Comparison of ENCODE assay signal across 1 cellular context in the genomic region with DNA sequence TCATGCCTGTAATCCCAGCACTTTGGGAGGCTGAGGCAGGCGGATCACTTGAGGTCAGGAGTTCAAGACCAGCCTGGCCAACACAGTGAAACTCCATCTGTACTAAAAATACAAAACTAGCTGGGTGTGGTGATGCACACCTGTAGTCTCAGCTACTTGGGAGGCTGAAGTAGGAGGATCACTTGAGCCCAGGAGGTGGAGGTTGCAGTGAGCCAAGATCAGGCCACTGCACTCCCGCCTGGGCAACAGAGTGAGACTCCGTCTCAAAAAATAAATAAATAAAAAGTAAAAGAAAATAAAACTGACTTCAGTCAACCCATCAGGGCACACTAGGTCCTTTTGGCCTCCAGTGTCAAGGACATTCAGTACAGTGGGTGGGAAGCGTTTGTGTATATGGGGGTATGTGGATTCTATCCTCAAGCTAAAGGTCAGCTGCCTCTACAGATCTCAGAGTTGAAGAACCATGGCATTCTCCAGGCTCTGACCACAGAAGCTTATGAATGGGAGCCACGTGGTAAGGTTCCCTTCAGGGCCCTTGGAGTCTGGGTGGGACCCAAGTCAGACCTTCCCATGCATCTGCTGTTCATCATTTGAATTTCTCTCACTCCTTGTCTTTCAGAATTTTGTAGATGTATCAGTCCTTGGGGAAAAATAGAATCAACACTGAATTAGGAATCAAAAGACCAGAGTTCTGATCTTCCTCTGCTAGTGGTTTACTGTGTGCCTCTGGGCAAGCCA.
TF ChIP-seq lines count a peak whose summit lies in the region.

No MANE protein-coding gene starts in this region.

TF ChIP-seq in HepG2, 621 proteins besides CTCF, POLR2A, EP300 and RAD21:
- 0 out of 2 replicates have a peak, but pooled peaks have one; percentile 24 for TF ChIP-seq RXRB (CRISPR knock-in tag; IDR thresholded peaks at IDR 0.05; ENCODE audit: borderline replicate concordance)
- TF ChIP-seq, protein P1, sequence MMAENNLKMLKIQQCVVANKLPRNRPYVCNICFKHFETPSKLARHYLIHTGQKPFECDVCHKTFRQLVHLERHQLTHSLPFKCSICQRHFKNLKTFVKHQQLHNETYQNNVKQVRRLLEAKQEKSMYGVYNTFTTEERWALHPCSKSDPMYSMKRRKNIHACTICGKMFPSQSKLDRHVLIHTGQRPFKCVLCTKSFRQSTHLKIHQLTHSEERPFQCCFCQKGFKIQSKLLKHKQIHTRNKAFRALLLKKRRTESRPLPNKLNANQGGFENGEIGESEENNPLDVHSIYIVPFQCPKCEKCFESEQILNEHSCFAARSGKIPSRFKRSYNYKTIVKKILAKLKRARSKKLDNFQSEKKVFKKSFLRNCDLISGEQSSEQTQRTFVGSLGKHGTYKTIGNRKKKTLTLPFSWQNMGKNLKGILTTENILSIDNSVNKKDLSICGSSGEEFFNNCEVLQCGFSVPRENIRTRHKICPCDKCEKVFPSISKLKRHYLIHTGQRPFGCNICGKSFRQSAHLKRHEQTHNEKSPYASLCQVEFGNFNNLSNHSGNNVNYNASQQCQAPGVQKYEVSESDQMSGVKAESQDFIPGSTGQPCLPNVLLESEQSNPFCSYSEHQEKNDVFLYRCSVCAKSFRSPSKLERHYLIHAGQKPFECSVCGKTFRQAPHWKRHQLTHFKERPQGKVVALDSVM (CRISPR knock-in tag; IDR thresholded peaks at IDR 0.05), result peak; percentile 83; the same call in 1 of the 2 replicates
- peak; percentile 16; the same call in 1 of the 2 replicates for TF ChIP-seq ZMYM4 (CRISPR knock-in tag; IDR thresholded peaks at IDR 0.05)
- TF ChIP-seq ZNF121 (CRISPR knock-in tag; IDR thresholded peaks at IDR 0.05), result peak; percentile 69; the same call in 1 of the 2 replicates
- peak; percentile 30; the same call in 1 of the 2 replicates for TF ChIP-seq ZNF460 (CRISPR knock-in tag; IDR thresholded peaks at IDR 0.05; ENCODE audit: borderline replicate concordance)
- peak; percentile 55; the same call in 1 of the 2 replicates for TF ChIP-seq ZMYM3 (CRISPR knock-in tag; IDR thresholded peaks at IDR 0.05)
